Comparison of ENCODE assay signal across 26 cellular contexts in genomic region chr7:12127490-12127889, GRCh38.
"Had no signal": no experiment of that assay in that cellular context is flagged by ENCODE, and none has a peak within 500 bp of the region (broad histone marks: within the 10 kb centered on the region; RNA-seq: fewer than 3 reads in every experiment).

No MANE protein-coding gene starts in this region.

- H3K4me3 ChIP-seq: esophagus muscularis mucosa, gastroesophageal sphincter, hepatocyte, right atrium auricular region, spleen, tibial nerve had no signal

- H3K4me1 Mint-ChIP-seq: activated B cell treated with CpG ODN at 0.5 μM for 24 hours, neural crest cell had no signal

- ATAC-seq: activated CD8-positive, alpha-beta memory T cell treated with anti-CD3 and anti-CD28 coated beads, Interleukin-2, amount 10 ng/mL, durations not matched to agents 7 days and 5 days; activated CD8-positive, alpha-beta T cell treated with anti-CD3 and anti-CD28 coated beads, Interleukin-2, amount 10 ng/mL, durations not matched to agents 7 days and 5 days; gastroesophageal sphincter; left colon; naive thymus-derived CD4-positive, alpha-beta T cell; T-helper 17 cell had no signal

- H3K27me3 ChIP-seq: esophagus muscularis mucosa, gastroesophageal sphincter, hepatocyte, right atrium auricular region, tibial nerve had no signal

- H3K9me3 Mint-ChIP-seq: activated B cell treated with CpG ODN at 0.5 μM for 24 hours; central memory CD8-positive, alpha-beta T cell; neural crest cell had no signal

- H3K4me1 ChIP-seq: esophagus muscularis mucosa, gastroesophageal sphincter, right atrium auricular region, spleen, tibial nerve had no signal

- DNase-seq: activated B cell treated with CpG ODN at 0.5 μM for 24 hours; activated CD8-positive, alpha-beta memory T cell treated with anti-CD3 and anti-CD28 coated beads, Interleukin-2, amount 10 ng/mL, durations not matched to agents 7 days and 5 days; activated CD8-positive, alpha-beta T cell treated with anti-CD3 and anti-CD28 coated beads, Interleukin-2, amount 10 ng/mL, durations not matched to agents 7 days and 5 days; activated naive CD4-positive, alpha-beta T cell; activated naive CD8-positive, alpha-beta T cell treated with anti-CD3 and anti-CD28 coated beads for 36 hours; activated T-cell treated with anti-CD3 and anti-CD28 coated beads, Interleukin-2, amount 50 U/mL, for 48 hours; amniotic stem cell; dermis blood vessel endothelial cell; effector CD4-positive, alpha-beta T cell; kidney; left colon; midbrain; naive thymus-derived CD4-positive, alpha-beta T cell; occipital lobe; spleen; stimulated activated naive CD4-positive, alpha-beta T cell treated with Interleukin-2 at 50 U/mL for 16 hours; T-helper 17 cell; T1000 had no signal

- H3K36me3 Mint-ChIP-seq: activated naive CD8-positive, alpha-beta T cell treated with anti-CD3 and anti-CD28 coated beads for 36 hours had no signal

- H3K27ac Mint-ChIP-seq: activated B cell treated with CpG ODN at 0.5 μM for 24 hours; activated CD8-positive, alpha-beta memory T cell treated with anti-CD3 and anti-CD28 coated beads, Interleukin-2, amount 10 ng/mL, durations not matched to agents 7 days and 5 days; activated CD8-positive, alpha-beta T cell treated with anti-CD3 and anti-CD28 coated beads, Interleukin-2, amount 10 ng/mL, durations not matched to agents 7 days and 5 days; activated naive CD8-positive, alpha-beta T cell treated with anti-CD3 and anti-CD28 coated beads for 36 hours; activated T-helper 2 cell treated with anti-CD3 and anti-CD28 coated beads, Interferon-gamma antibody, Interleukin-2, Interleukin-4, amounts not matched to agents 10 μg/mL and 5 μg/mL and 100 μg/mL, durations not matched to agents 14 hours and 24 hours and 36 hours; naive thymus-derived CD4-positive, alpha-beta T cell; T-helper 17 cell had no signal

- H3K79me2 ChIP-seq: hepatocyte had no signal

- H3K9me3 ChIP-seq: esophagus muscularis mucosa, gastroesophageal sphincter, right atrium auricular region, tibial nerve had no signal

- H2AFZ ChIP-seq: hepatocyte had no signal

- H3K4me2 ChIP-seq: hepatocyte had no signal

- FAIRE-seq: kidney had no signal

- H3K27ac ChIP-seq: esophagus muscularis mucosa, gastroesophageal sphincter, hepatocyte, right atrium auricular region, spleen, tibial nerve had no signal

- H3K27me3 Mint-ChIP-seq: activated B cell treated with CpG ODN at 0.5 μM for 24 hours had no signal

- H3K36me3 ChIP-seq: esophagus muscularis mucosa, gastroesophageal sphincter, right atrium auricular region, spleen, tibial nerve had no signal

- H3K4me3 Mint-ChIP-seq: activated B cell treated with CpG ODN at 0.5 μM for 24 hours; activated CD8-positive, alpha-beta memory T cell treated with anti-CD3 and anti-CD28 coated beads, Interleukin-2, amount 10 ng/mL, durations not matched to agents 7 days and 5 days; activated CD8-positive, alpha-beta T cell treated with anti-CD3 and anti-CD28 coated beads, Interleukin-2, amount 10 ng/mL, durations not matched to agents 7 days and 5 days; activated naive CD8-positive, alpha-beta T cell treated with anti-CD3 and anti-CD28 coated beads for 36 hours; central memory CD8-positive, alpha-beta T cell; naive thymus-derived CD4-positive, alpha-beta T cell; neural crest cell; T-helper 17 cell had no signal
